In the genomic region with DNA sequence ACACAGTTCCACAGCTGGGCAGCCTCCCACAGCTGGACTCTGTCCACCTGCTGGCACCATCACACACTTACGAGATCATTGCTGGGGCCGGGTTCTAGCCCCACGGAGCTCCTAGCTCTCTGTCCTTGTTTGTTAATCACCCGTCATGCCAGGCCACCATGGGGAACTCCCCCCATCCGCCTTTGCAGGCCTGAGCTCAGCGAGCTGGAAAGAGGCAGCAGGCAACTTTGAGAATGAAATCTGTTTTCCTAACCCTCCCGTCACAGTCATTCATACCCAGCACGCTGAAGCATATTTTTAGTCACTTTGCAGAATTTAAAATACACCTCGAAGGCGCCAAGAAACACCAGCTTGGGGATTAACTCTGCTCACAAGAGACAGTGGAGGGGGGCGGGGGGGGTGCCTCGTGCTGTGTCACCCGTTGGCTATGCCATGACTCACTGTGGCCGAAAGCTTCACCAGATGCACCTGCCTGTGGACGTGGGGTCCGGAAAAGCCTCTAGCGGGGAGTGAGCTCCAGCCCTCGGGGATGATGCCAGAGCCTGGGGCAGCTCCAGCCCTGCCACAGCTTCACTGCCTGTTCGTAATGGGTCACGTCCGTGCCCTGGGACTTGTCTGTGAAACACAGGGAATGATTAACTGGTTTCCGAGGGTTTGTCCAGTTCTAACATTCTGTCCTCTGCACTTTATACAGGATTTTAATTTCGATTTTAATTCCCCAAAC, we compare ENCODE assay signal across 9 cellular contexts. TPM values are rescaled to one million over a fixed set of nuclear protein-coding genes. Genes with fewer than 3 reads are reported as not detected.
A peak's percentile ranks its signal among the peaks of the same experiment; 100 is the strongest.
DNase-seq lines count a peak whose midpoint lies in the region; ATAC-seq and TF ChIP-seq lines count a peak whose summit lies in the region.
"Had no signal": no experiment of that assay in that cellular context is flagged by ENCODE, and none has a peak within 500 bp of the region (broad histone marks: within the 10 kb centered on the region; RNA-seq: fewer than 3 reads in every experiment).

No MANE protein-coding gene starts in this region.

- peaks cover 20% of the 10 kb centered on the region for H3K27me3 Mint-ChIP-seq in T-helper 17 cell

- H3K4me3 ChIP-seq in A673 (ENCODE audit: low read depth, low read length, poor library complexity, severe bottlenecking): no peak overlapping the region
- no peak overlapping the region for H3K4me3 ChIP-seq in lower leg skin (ENCODE audit: low read depth, poor library complexity, severe bottlenecking)
- H3K4me3 ChIP-seq in stomach: no peak overlapping the region

- no peaks in the 10 kb centered on the region for H3K36me3 ChIP-seq in A673 (ENCODE audit: insufficient read depth, low read length, poor library complexity, severe bottlenecking)
- H3K36me3 ChIP-seq in stomach: no peaks in the 10 kb centered on the region

- DNase-seq in A673 (ENCODE audit: low spot score) (peak; percentile 21), GM19240 (ENCODE audit: insufficient read length, low spot score) (peak; percentile 38), T-helper 17 cell (no peak), islet precursor cell (peak; percentile 91), lower leg skin (ENCODE audit: low spot score in 2 of 2) (no peak), NCI-H510A (lab: John Stamatoyannopoulos, UW) (no peak), stomach (no peak), activated gamma-delta T cell treated with Interleukin-2 at 50 U/mL for 16 hours (no peak)
- DNase-seq: T-helper 1 cell had no signal

- intact Hi-C loops in A673 (cut with micrococcal nuclease; ENCODE audit: unreplicated experiment): no loop called here
- intact Hi-C loops in lower leg skin (cut with DNase I; ENCODE audit: low total_unique reads): no loop called here
- intact Hi-C loops in stomach (cut with DNase I; ENCODE audit: low total_unique reads): no loop called here

- CTCF ChIA-PET in A673 (lab: Charles Lee): interaction anchor here (0.5 kb wide), 1 partner anchor 295 kb away, joined by 3 read pairs; no protein-coding TSS in a partner anchor

- peaks cover 2% of the 10 kb centered on the region for H3K36me3 Mint-ChIP-seq in T-helper 17 cell (ENCODE audit: low read depth)

- TF ChIP-seq POLR2A in lower leg skin (IDR thresholded peaks at IDR 0.05): no peak
- no peak for TF ChIP-seq POLR2A in stomach (IDR thresholded peaks at IDR 0.05)

- H3K9me3 ChIP-seq in A673 (ENCODE audit: low read depth, low read length, poor library complexity, severe bottlenecking) (no peaks in the 10 kb centered on the region), T-helper 17 cell (ENCODE audit: control insufficient read depth, low read length, poor library complexity, severe bottlenecking) (no peaks in the 10 kb centered on the region), stomach (no peaks in the 10 kb centered on the region)

- WGBS in lower leg skin, 2 donors: 47 to 49% methylated on average over 23 of the region's 23 CpGs
- 59 to 85% (median 69%) methylated on average over 22 to 23 of the region's 23 CpGs for WGBS in stomach, 5 donors

- no peak overlapping the region for H3K27ac ChIP-seq in A673 (ENCODE audit: low read depth, low read length, poor library complexity, severe bottlenecking)
- peak overlapping the region in 1 of 5 donors; percentile 83 for H3K27ac ChIP-seq in stomach

- POLR2A ChIA-PET in A673 (lab: Charles Lee; ENCODE audit: low non-redundant PET): interaction anchor here (0.5 to 0.7 kb wide), 2 partner anchors 61 to 835 kb away, joined by 3 read pairs; no protein-coding TSS in a partner anchor

- TF ChIP-seq EP300 in stomach (IDR thresholded peaks at IDR 0.05): no peak

- peaks cover 23% of the 10 kb centered on the region for H3K4me1 Mint-ChIP-seq in T-helper 17 cell

- H3K4me1 ChIP-seq in A673 (ENCODE audit: insufficient read depth, low read length, poor library complexity, severe bottlenecking): peaks cover 12% of the 10 kb centered on the region
- H3K4me1 ChIP-seq in stomach: peaks cover 27 to 58% (median 34%) of the 10 kb centered on the region in 4 donors

- BruUV-seq in A673 (replicated peaks; lab: Mats Ljungman, UMichigan): no TSS peak

- H3K27ac Mint-ChIP-seq in T-helper 17 cell: no peak overlapping the region

- peak overlapping the region; percentile 50 for H3K4me3 Mint-ChIP-seq in T-helper 17 cell

- TF ChIP-seq CTCF in A673 (conservative IDR thresholded peaks at IDR 0.05; ENCODE audit: low read depth, low read length) (no peak), lower leg skin (IDR thresholded peaks at IDR 0.05) (no peak), stomach (IDR thresholded peaks at IDR 0.05) (no peak)

- ATAC-seq in T-helper 17 cell: no peak

- H3K27me3 ChIP-seq in A673 (replicated peaks; ENCODE audit: insufficient read depth, low read depth, low read length, poor library complexity): peaks cover 46% of the 10 kb centered on the region
- H3K27me3 ChIP-seq in stomach: peaks cover 0 to 32% (median 17%) of the 10 kb centered on the region in 3 donors

RNA-seq across cellular contexts. Expression of a gene that starts 1.4 kb away (rescaled TPM):
- not detected in 2 replicates for total RNA-seq in A673 (2021)
- total RNA-seq in T-helper 17 cell: under 1 TPM; 0.22 to 0.73 TPM
- 100 to 1,000 TPM in 1 of 4 donors, 10 to 100 TPM in 3; 74.9 to 132 (median 87.5) TPM for total RNA-seq in lower leg skin
- total RNA-seq in stomach: 10 to 100 TPM in 4 of 5 donors, 1 to 10 TPM in 1; 4.1 to 67.7 (median 27.7) TPM
- polyA plus RNA-seq in stomach: 10 to 100 TPM; 13.7 to 30.0 (median 20.3) TPM

RNA-seq across cellular contexts. Expression of a gene that starts 57.9 kb away (rescaled TPM):
- total RNA-seq in A673 (2021) (163 and 177 TPM in 2 replicates), T-helper 17 cell (10 to 100 TPM; 63.8 to 64.4 TPM), lower leg skin (10 to 100 TPM; 53.9 to 83.7 (median 54.5) TPM), stomach (100 to 1,000 TPM in 2 of 5 donors, 10 to 100 TPM in 3; 38.6 to 237 (median 73.2) TPM)
- 10 to 100 TPM; 14.1 to 32.2 (median 21.5) TPM for polyA plus RNA-seq in stomach

Comparison
In these comparisons a context has a peak if more than half of its experiments do, and no peak if none do; other contexts are left out.
1. DNase-seq: peak in A673 (single experiment), GM19240 (single experiment) and islet precursor cell (single experiment); none in T-helper 17 cell (0 of 3), lower leg skin (0 of 2), NCI-H510A (single experiment), stomach (single experiment) and activated gamma-delta T cell treated with Interleukin-2 at 50 U/mL for 16 hours (single experiment).